In the genomic region with DNA sequence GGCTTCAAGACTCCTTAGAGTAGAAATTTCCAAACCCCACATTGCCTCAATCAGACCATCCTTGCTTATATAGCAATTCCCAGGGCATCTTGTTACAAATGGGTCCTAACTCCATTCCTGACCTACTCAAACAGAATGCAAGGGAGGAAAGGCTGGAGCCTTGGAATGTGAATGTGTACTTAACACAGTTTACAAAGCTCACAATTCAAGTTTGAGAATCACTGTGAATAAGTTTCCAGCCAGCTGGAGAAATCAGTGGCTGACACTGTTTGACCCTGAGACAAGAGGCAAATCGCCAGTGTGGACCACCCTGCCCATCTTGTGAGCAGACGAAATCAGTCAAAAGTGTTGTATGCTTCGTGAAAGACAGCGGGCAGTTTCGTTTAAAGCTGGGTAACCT, we compare ENCODE assay signal across 1 cellular context.
TF ChIP-seq lines count a peak whose summit lies in the region.

No MANE protein-coding gene starts in this region.

TF ChIP-seq in GM23338, 12 proteins besides CTCF, POLR2A, EP300 and RAD21 (continued from another document):
- TF ChIP-seq, protein P1, sequence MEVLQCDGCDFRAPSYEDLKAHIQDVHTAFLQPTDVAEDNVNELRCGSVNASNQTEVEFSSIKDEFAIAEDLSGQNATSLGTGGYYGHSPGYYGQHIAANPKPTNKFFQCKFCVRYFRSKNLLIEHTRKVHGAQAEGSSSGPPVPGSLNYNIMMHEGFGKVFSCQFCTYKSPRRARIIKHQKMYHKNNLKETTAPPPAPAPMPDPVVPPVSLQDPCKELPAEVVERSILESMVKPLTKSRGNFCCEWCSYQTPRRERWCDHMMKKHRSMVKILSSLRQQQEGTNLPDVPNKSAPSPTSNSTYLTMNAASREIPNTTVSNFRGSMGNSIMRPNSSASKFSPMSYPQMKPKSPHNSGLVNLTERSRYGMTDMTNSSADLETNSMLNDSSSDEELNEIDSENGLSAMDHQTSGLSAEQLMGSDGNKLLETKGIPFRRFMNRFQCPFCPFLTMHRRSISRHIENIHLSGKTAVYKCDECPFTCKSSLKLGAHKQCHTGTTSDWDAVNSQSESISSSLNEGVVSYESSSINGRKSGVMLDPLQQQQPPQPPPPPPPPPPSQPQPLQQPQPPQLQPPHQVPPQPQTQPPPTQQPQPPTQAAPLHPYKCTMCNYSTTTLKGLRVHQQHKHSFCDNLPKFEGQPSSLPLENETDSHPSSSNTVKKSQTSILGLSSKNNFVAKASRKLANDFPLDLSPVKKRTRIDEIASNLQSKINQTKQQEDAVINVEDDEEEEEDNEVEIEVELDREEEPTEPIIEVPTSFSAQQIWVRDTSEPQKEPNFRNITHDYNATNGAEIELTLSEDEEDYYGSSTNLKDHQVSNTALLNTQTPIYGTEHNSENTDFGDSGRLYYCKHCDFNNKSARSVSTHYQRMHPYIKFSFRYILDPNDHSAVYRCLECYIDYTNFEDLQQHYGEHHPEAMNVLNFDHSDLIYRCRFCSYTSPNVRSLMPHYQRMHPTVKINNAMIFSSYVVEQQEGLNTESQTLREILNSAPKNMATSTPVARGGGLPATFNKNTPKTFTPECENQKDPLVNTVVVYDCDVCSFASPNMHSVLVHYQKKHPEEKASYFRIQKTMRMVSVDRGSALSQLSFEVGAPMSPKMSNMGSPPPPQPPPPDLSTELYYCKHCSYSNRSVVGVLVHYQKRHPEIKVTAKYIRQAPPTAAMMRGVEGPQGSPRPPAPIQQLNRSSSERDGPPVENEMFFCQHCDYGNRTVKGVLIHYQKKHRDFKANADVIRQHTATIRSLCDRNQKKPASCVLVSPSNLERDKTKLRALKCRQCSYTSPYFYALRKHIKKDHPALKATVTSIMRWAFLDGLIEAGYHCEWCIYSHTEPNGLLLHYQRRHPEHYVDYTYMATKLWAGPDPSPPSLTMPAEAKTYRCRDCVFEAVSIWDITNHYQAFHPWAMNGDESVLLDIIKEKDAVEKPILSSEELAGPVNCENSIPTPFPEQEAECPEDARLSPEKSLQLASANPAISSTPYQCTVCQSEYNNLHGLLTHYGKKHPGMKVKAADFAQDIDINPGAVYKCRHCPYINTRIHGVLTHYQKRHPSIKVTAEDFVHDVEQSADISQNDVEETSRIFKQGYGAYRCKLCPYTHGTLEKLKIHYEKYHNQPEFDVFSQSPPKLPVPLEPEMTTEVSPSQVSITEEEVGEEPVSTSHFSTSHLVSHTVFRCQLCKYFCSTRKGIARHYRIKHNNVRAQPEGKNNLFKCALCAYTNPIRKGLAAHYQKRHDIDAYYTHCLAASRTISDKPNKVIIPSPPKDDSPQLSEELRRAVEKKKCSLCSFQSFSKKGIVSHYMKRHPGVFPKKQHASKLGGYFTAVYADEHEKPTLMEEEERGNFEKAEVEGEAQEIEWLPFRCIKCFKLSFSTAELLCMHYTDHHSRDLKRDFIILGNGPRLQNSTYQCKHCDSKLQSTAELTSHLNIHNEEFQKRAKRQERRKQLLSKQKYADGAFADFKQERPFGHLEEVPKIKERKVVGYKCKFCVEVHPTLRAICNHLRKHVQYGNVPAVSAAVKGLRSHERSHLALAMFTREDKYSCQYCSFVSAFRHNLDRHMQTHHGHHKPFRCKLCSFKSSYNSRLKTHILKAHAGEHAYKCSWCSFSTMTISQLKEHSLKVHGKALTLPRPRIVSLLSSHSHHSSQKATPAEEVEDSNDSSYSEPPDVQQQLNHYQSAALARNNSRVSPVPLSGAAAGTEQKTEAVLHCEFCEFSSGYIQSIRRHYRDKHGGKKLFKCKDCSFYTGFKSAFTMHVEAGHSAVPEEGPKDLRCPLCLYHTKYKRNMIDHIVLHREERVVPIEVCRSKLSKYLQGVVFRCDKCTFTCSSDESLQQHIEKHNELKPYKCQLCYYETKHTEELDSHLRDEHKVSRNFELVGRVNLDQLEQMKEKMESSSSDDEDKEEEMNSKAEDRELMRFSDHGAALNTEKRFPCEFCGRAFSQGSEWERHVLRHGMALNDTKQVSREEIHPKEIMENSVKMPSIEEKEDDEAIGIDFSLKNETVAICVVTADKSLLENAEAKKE (CRISPR knock-in tag; IDR thresholded peaks at IDR 0.05), result no peak
- TF ChIP-seq EZH2 (IDR thresholded peaks at IDR 0.05; ENCODE audit: low read depth, unreplicated experiment) (no peak), ZNF114 (CRISPR knock-in tag; IDR thresholded peaks at IDR 0.05) (no peak), EZH2phosphoT487 (IDR thresholded peaks at IDR 0.05; ENCODE audit: unreplicated experiment) (no peak)
- TF ChIP-seq, protein P2, sequence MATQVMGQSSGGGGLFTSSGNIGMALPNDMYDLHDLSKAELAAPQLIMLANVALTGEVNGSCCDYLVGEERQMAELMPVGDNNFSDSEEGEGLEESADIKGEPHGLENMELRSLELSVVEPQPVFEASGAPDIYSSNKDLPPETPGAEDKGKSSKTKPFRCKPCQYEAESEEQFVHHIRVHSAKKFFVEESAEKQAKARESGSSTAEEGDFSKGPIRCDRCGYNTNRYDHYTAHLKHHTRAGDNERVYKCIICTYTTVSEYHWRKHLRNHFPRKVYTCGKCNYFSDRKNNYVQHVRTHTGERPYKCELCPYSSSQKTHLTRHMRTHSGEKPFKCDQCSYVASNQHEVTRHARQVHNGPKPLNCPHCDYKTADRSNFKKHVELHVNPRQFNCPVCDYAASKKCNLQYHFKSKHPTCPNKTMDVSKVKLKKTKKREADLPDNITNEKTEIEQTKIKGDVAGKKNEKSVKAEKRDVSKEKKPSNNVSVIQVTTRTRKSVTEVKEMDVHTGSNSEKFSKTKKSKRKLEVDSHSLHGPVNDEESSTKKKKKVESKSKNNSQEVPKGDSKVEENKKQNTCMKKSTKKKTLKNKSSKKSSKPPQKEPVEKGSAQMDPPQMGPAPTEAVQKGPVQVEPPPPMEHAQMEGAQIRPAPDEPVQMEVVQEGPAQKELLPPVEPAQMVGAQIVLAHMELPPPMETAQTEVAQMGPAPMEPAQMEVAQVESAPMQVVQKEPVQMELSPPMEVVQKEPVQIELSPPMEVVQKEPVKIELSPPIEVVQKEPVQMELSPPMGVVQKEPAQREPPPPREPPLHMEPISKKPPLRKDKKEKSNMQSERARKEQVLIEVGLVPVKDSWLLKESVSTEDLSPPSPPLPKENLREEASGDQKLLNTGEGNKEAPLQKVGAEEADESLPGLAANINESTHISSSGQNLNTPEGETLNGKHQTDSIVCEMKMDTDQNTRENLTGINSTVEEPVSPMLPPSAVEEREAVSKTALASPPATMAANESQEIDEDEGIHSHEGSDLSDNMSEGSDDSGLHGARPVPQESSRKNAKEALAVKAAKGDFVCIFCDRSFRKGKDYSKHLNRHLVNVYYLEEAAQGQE (IDR thresholded peaks at IDR 0.05; ENCODE audit: unreplicated experiment), result no peak
